ENCODE assay signal across 2 cellular contexts in genomic region chr20:32353848-32354496, GRCh38.
TF ChIP-seq lines count a peak whose summit lies in the region.

No MANE protein-coding gene starts in this region.

TF ChIP-seq in IMR-90, 13 proteins besides CTCF, POLR2A, EP300 and RAD21:
- TF ChIP-seq MAFK (IDR thresholded peaks at IDR 0.05; ENCODE audit: low read depth, low read length) (no peak), MAZ (IDR thresholded peaks at IDR 0.05; ENCODE audit: borderline replicate concordance, low read depth, low read length) (no peak), RCOR1 (IDR thresholded peaks at IDR 0.05; ENCODE audit: insufficient replicate concordance, low read length) (no peak), RFX5 (IDR thresholded peaks at IDR 0.05; ENCODE audit: low read depth, low read length) (no peak), SMC3 (IDR thresholded peaks at IDR 0.05; ENCODE audit: low read depth, low read length) (no peak), CEBPB (IDR thresholded peaks at IDR 0.05; ENCODE audit: low read depth, low read length) (no peak), ELK1 (IDR thresholded peaks at IDR 0.05; ENCODE audit: borderline replicate concordance, low read depth, low read length) (no peak), BHLHE40 (IDR thresholded peaks at IDR 0.05; ENCODE audit: low read depth, low read length) (no peak), MXI1 (IDR thresholded peaks at IDR 0.05; ENCODE audit: borderline replicate concordance, low read depth, low read length) (no peak), USF2 (IDR thresholded peaks at IDR 0.05; ENCODE audit: low read depth, low read length) (no peak), NFE2L2 (IDR thresholded peaks at IDR 0.05; ENCODE audit: low read depth, low read length) (no peak), FOS (IDR thresholded peaks at IDR 0.05; ENCODE audit: low read depth, low read length) (no peak), CHD1 (IDR thresholded peaks at IDR 0.05; ENCODE audit: low read depth, low read length) (no peak)
TF ChIP-seq in IMR-90: peak in this region for 0.

TF ChIP-seq in HEK293T, 16 proteins besides CTCF, POLR2A, EP300 and RAD21:
- TF ChIP-seq NFRKB (IDR thresholded peaks at IDR 0.05) (no peak), FOXK2 (IDR thresholded peaks at IDR 0.05) (no peak)
